ENCODE assay signal across 14 cellular contexts in genomic region chr5:178324481-178325310, GRCh38.
A peak's percentile ranks its signal among the peaks of the same experiment; 100 is the strongest.
DNase-seq lines count a peak whose midpoint lies in the region; ATAC-seq, FAIRE-seq and TF ChIP-seq lines count a peak whose summit lies in the region.
"Had no signal": no experiment of that assay in that cellular context is flagged by ENCODE, and none has a peak within 500 bp of the region (broad histone marks: within the 10 kb centered on the region; RNA-seq: fewer than 3 reads in every experiment).

No MANE protein-coding gene starts in this region.

- no peaks in the 10 kb centered on the region for H3K9me2 ChIP-seq in DOHH2 (replicated peaks; ENCODE audit: control insufficient read depth, low read length)

- ATAC-seq in GM19324 (IDR thresholded peaks at IDR 0.05; ENCODE audit: low FRiP score, unreplicated experiment) (peak; percentile 85), HG02870 (IDR thresholded peaks at IDR 0.05; ENCODE audit: unreplicated experiment) (peak; percentile 64), GM12878 (peak; percentile 87)
- ATAC-seq: right lobe of liver had no signal

- peaks cover 9% of the 10 kb centered on the region; the same call in 1 of the 2 replicates for H3K36me3 ChIP-seq in DOHH2 (ENCODE audit: control insufficient read depth, low read length)
- no peaks in the 10 kb centered on the region for H3K36me3 ChIP-seq in GM12878 (ENCODE audit: control insufficient read depth in 2 of 2, insufficient read depth in 2 of 2, low read length in 1 of 2)
- H3K36me3 ChIP-seq: BE2C, right lobe of liver had no signal

- intact Hi-C loops in GM12878 (cut with micrococcal nuclease; ENCODE audit: unreplicated experiment): loop anchor here (5.0 kb wide), 1 partner anchor 42 kb away; no protein-coding TSS in a partner anchor

- peak overlapping the region; percentile 94 for H3K27ac ChIP-seq in DOHH2 (ENCODE audit: low read depth, low read length)
- H3K27ac ChIP-seq in GM12878 (ENCODE audit: control insufficient read depth, insufficient read depth): peak overlapping the region; percentile 72
- H3K27ac ChIP-seq: right lobe of liver had no signal

- in situ Hi-C loops in GM12878 (cut with MboI): no loop called here

- H3F3A ChIP-seq in DOHH2 (ENCODE audit: control insufficient read depth, insufficient read depth): peaks cover 6% of the 10 kb centered on the region

- RAD21 ChIA-PET in GM12878 (lab: Charles Lee; ENCODE audit: unreplicated experiment): no interaction called here

- TF ChIP-seq POLR2A in GM12878 (IDR thresholded peaks at IDR 0.05; ENCODE audit: low read depth, low read length): no peak

- BruUV-seq in GM12878 (replicated peaks; lab: Mats Ljungman, UMichigan): no TSS peak

- H3K9ac ChIP-seq in GM12878 (ENCODE audit: control insufficient read depth, insufficient read depth, low read length): peak overlapping the region; percentile 15; the same call in 1 of the 2 replicates

- TF ChIP-seq CTCF in DOHH2 (IDR thresholded peaks at IDR 0.05; ENCODE audit: low read depth, low read length, poor library complexity, severe bottlenecking) (peak; percentile 20), GM12878 (IDR thresholded peaks at IDR 0.05 in 2 of 3, conservative IDR thresholded peaks at IDR 0.05 in 1 of 3; ENCODE audit: control insufficient read depth in 2 of 3, extremely low read depth in 1 of 3, insufficient read depth in 1 of 3, low read depth in 3 of 3, low read length in 3 of 3) (no peak)

- peak overlapping the region; percentile 98 for H3K4me2 ChIP-seq in DOHH2 (ENCODE audit: low read length)
- H3K4me2 ChIP-seq in GM12878 (ENCODE audit: control insufficient read depth, insufficient read depth): peak overlapping the region; percentile 84; the same call in 1 of the 2 replicates

- 12% methylated on average over 31 of the region's 31 CpGs for WGBS in GM12878 (ENCODE audit: insufficient coverage, insufficient replicate concordance, low lambda C conversion rate, missing lambda C conversion rate)

- H4K20me1 ChIP-seq in DOHH2 (ENCODE audit: control insufficient read depth, insufficient read depth, low read depth, low read length) (no peaks in the 10 kb centered on the region), GM12878 (ENCODE audit: control insufficient read depth, insufficient read depth) (no peaks in the 10 kb centered on the region)

- DNase-seq in GM12878 (ENCODE audit: low read depth, low spot score): no peak
- DNase-seq in COLO829 (ENCODE audit: low spot score): no peak
- no peak for DNase-seq in DMS79 treated with DMSO at 0.1 percent for 48 hours (lab: John Stamatoyannopoulos, UW)
- no peak for DNase-seq in activated T-cell treated with anti-CD3 and anti-CD28 coated beads, Interleukin-2, amount 50 U/mL, for 1 hour
- no peak for DNase-seq in DMS114 treated with DMSO at 0.1 percent for 48 hours (lab: John Stamatoyannopoulos, UW; ENCODE audit: unreplicated experiment)
- DNase-seq: activated naive CD4-positive, alpha-beta T cell treated with Interleukin-2 at 50 U/mL for 16 hours; BE2C; NCI-H1048; OCI-M1 had no signal

- H3K4me1 ChIP-seq in DOHH2 (ENCODE audit: control insufficient read depth, low read length) (peaks cover 55% of the 10 kb centered on the region), GM12878 (ENCODE audit: control insufficient read depth, insufficient read depth, low read length) (peaks cover 11% of the 10 kb centered on the region)
- H3K4me1 ChIP-seq: BE2C, right lobe of liver had no signal

- FAIRE-seq in GM12878 (lab: Jason Lieb, UNC): no peak

- POLR2A ChIA-PET in GM12878 (lab: Charles Lee): no interaction called here

- peak overlapping the region; percentile 90 for H3K4me3 ChIP-seq in DOHH2 (ENCODE audit: low read length)
- H3K4me3 ChIP-seq in GM12878: no peak overlapping the region
- H3K4me3 ChIP-seq: lung, right lobe of liver had no signal

- H3K79me2 ChIP-seq in DOHH2 (ENCODE audit: control insufficient read depth, low read length): peaks cover 27% of the 10 kb centered on the region
- peaks cover 4% of the 10 kb centered on the region for H3K79me2 ChIP-seq in GM12878 (ENCODE audit: control insufficient read depth, insufficient read depth, low read length)

- SMC1A ChIA-PET in GM12878 (lab: Charles Lee; ENCODE audit: uncharacterized antibody, unreplicated experiment): no interaction called here

- no peak overlapping the region for H2AFZ ChIP-seq in GM12878 (ENCODE audit: control insufficient read depth, low read depth, low read length)

- H3K27me3 ChIP-seq in DOHH2 (ENCODE audit: control insufficient read depth, low read length): no peaks in the 10 kb centered on the region
- H3K27me3 ChIP-seq in GM12878 (replicated peaks in 1 of 2; ENCODE audit: control insufficient read depth in 2 of 2, insufficient read depth in 2 of 2, low read length in 1 of 2): no peaks in the 10 kb centered on the region
- H3K27me3 ChIP-seq: BE2C, right lobe of liver had no signal

- TF ChIP-seq RAD21 in GM12878 (IDR thresholded peaks at IDR 0.05; ENCODE audit: insufficient read depth, low read depth, low read length): no peak

- H3K9me3 ChIP-seq in DOHH2 (ENCODE audit: control insufficient read depth, insufficient read depth, low read length) (no peaks in the 10 kb centered on the region), GM12878 (replicated peaks; ENCODE audit: control insufficient read depth, insufficient read depth, low read length) (no peaks in the 10 kb centered on the region; the same call in 1 of the 3 replicates)
- H3K9me3 ChIP-seq: BE2C, right lobe of liver had no signal

- CTCF ChIA-PET in GM12878 (lab: Yijun Ruan, JAX): no interaction called here

- TF ChIP-seq EP300 in GM12878 (IDR thresholded peaks at IDR 0.05; ENCODE audit: borderline replicate concordance in 1 of 2, control insufficient read depth in 1 of 2, low read depth in 2 of 2, low read length in 2 of 2): 0 out of 4 replicates have a peak, but pooled peaks of 1 of the 2 experiments have one; percentile 45

TF ChIP-seq in GM12878, 131 proteins besides CTCF, POLR2A, EP300 and RAD21:
- TF ChIP-seq ZBTB33 (IDR thresholded peaks at IDR 0.05) (no peak), RELB (IDR thresholded peaks at IDR 0.05; ENCODE audit: low read depth) (peak; percentile 35; the same call in 1 of the 2 replicates), CHD1 (IDR thresholded peaks at IDR 0.05; ENCODE audit: low read depth, low read length) (no peak), PAX5 (IDR thresholded peaks at IDR 0.05; ENCODE audit: borderline replicate concordance, low read depth, low read length) (peak; percentile 87), POLR2AphosphoS5 (IDR thresholded peaks at IDR 0.05; ENCODE audit: low read length) (0 out of 2 replicates have a peak, but pooled peaks have one; percentile 31), PKNOX1 (IDR thresholded peaks at IDR 0.05) (peak; percentile 7; the same call in 1 of the 2 replicates), SP1 (IDR thresholded peaks at IDR 0.05; ENCODE audit: low read depth, low read length) (peak; percentile 46), TCF12 (IDR thresholded peaks at IDR 0.05; ENCODE audit: low read depth, low read length) (peak; percentile 44; the same call in 1 of the 2 replicates), MTA2 (IDR thresholded peaks at IDR 0.05; ENCODE audit: low read depth) (0 out of 2 replicates have a peak, but pooled peaks have one; percentile 12)
